ENCODE assay signal across 10 cellular contexts in genomic region chr11:555500-556174, GRCh38. TPM values are rescaled to one million over a fixed set of nuclear protein-coding genes. Genes with fewer than 3 reads are reported as not detected.
DNase-seq lines count a peak whose midpoint lies in the region; ATAC-seq and TF ChIP-seq lines count a peak whose summit lies in the region.
"Had no signal": no experiment of that assay in that cellular context is flagged by ENCODE, and none has a peak within 500 bp of the region (broad histone marks: within the 10 kb centered on the region; RNA-seq: fewer than 3 reads in every experiment).

No MANE protein-coding gene starts in this region.

- H3K9ac ChIP-seq in OCI-LY1 (ENCODE audit: low read length) (no peak overlapping the region), trophoblast cell (ENCODE audit: low read length) (no peak overlapping the region)

- H3K36me3 Mint-ChIP-seq in chondrocyte (ENCODE audit: low read depth) = peaks cover 3% of the 10 kb centered on the region

- ATAC-seq in GM18870 (IDR thresholded peaks at IDR 0.05; ENCODE audit: unreplicated experiment) = no peak

- H3K14ac ChIP-seq in trophoblast cell (ENCODE audit: low read length) = peak overlapping the region; percentile 60

- H3K9me3 ChIP-seq in OCI-LY1 (ENCODE audit: low read length) (no peaks in the 10 kb centered on the region), trophoblast cell (ENCODE audit: insufficient read depth, low read depth, low read length) (peaks cover 2% of the 10 kb centered on the region)

- no peak overlapping the region for H4K12ac ChIP-seq in trophoblast cell (ENCODE audit: low read depth, low read length)

- H2BK5ac ChIP-seq in trophoblast cell (ENCODE audit: low read depth, low read length, poor library complexity) = no peak overlapping the region

- H3K27ac ChIP-seq in OCI-LY1 (ENCODE audit: low read depth, low read length, poor library complexity, severe bottlenecking) = no peak overlapping the region
- no peak overlapping the region for H3K27ac ChIP-seq in trophoblast cell (ENCODE audit: low read depth, low read length)

- H3K4me3 ChIP-seq in H7 (ENCODE audit: insufficient read depth, low read depth, low read length) (peak overlapping the region; percentile 72), OCI-LY1 (ENCODE audit: low read depth, low read length, poor library complexity, severe bottlenecking) (peak overlapping the region; percentile 47), epithelial cell of proximal tubule (ENCODE audit: low read depth, low read length) (peak overlapping the region; percentile 68), trophoblast cell (ENCODE audit: low read depth, low read length) (peak overlapping the region; percentile 53)

- H3K4me3 Mint-ChIP-seq in chondrocyte (ENCODE audit: unreplicated experiment) = no peak overlapping the region

- peaks cover 5% of the 10 kb centered on the region for H3K4me1 Mint-ChIP-seq in chondrocyte (ENCODE audit: low read depth)

- H4K8ac ChIP-seq in trophoblast cell (ENCODE audit: low read depth, low read length) = no peak overlapping the region

- DNase-seq in H7 (peak; percentile 85), epithelial cell of proximal tubule (ENCODE audit: low read depth) (no peak), trophoblast cell (no peak), NCI-H1930 (lab: John Stamatoyannopoulos, UW) (no peak), SHP77 (lab: John Stamatoyannopoulos, UW) (no peak), chondrocyte (ENCODE audit: low spot score) (no peak)

- H3K4ac ChIP-seq in trophoblast cell (ENCODE audit: low read depth, low read length) = no peak overlapping the region

- no peaks in the 10 kb centered on the region for H4K20me1 ChIP-seq in OCI-LY1 (ENCODE audit: insufficient read depth, low read length)

- H3K9me2 ChIP-seq in OCI-LY1 (ENCODE audit: low read depth, low read length) = no peaks in the 10 kb centered on the region

- no peak overlapping the region for H3K27ac Mint-ChIP-seq in chondrocyte (ENCODE audit: unreplicated experiment)
- H3K27ac Mint-ChIP-seq: activated T-helper 2 cell treated with anti-CD3 and anti-CD28 coated beads, Interferon-gamma antibody, Interleukin-2, Interleukin-4, amounts not matched to agents 10 μg/mL and 5 μg/mL and 100 μg/mL, durations not matched to agents 14 hours and 24 hours and 36 hours had no signal

- H4K91ac ChIP-seq in trophoblast cell (ENCODE audit: low read depth, low read length) = peak overlapping the region; percentile 37

- H3K36me3 ChIP-seq in H7 (replicated peaks; ENCODE audit: control insufficient read depth, insufficient read depth, low read length) (no peaks in the 10 kb centered on the region), OCI-LY1 (ENCODE audit: insufficient read depth, low read length) (no peaks in the 10 kb centered on the region), trophoblast cell (ENCODE audit: control insufficient read depth in 1 of 2, insufficient read depth in 2 of 2, low read length in 2 of 2) (no peaks in the 10 kb centered on the region)

- TF ChIP-seq CTCF in OCI-LY1 (IDR thresholded peaks at IDR 0.05; ENCODE audit: low read length) = no peak
- no peak for TF ChIP-seq CTCF in epithelial cell of proximal tubule (conservative IDR thresholded peaks at IDR 0.05; ENCODE audit: low read depth, low read length)
- no peak for TF ChIP-seq CTCF in chondrocyte (IDR thresholded peaks at IDR 0.05)

- H3K27me3 ChIP-seq in H7 (ENCODE audit: control insufficient read depth, insufficient read depth, low read length) = peaks cover 35% of the 10 kb centered on the region
- peaks cover 7% of the 10 kb centered on the region for H3K27me3 ChIP-seq in OCI-LY1 (ENCODE audit: insufficient read depth, low read length)
- H3K27me3 ChIP-seq in trophoblast cell (ENCODE audit: insufficient read depth, low read length) = peaks cover 17% of the 10 kb centered on the region

- WGBS in trophoblast cell (ENCODE audit: extremely low coverage, insufficient coverage, insufficient read length) = no CpG with 5 or more reads among the region's 88 CpGs

- peak overlapping the region; percentile 24 for H3K18ac ChIP-seq in trophoblast cell (ENCODE audit: low read length)

- H2AFZ ChIP-seq in OCI-LY1 (ENCODE audit: low read length) (no peak overlapping the region), trophoblast cell (ENCODE audit: insufficient read depth, low read length, poor library complexity) (peak overlapping the region; percentile 33)

- peaks cover 26% of the 10 kb centered on the region for H3K4me1 ChIP-seq in OCI-LY1 (ENCODE audit: insufficient read depth, low read length, severe bottlenecking)
- peaks cover 20 to 25% of the 10 kb centered on the region in 2 experiments for H3K4me1 ChIP-seq in trophoblast cell (ENCODE audit: control insufficient read depth in 1 of 2, insufficient read depth in 2 of 2, low read length in 2 of 2)

- H2BK12ac ChIP-seq in trophoblast cell (ENCODE audit: low read length) = no peak overlapping the region

- no peak overlapping the region for H2AK5ac ChIP-seq in trophoblast cell (ENCODE audit: low read length)

- no peak overlapping the region for H2BK120ac ChIP-seq in trophoblast cell (ENCODE audit: insufficient read depth, low read length, poor library complexity)

- H3K79me2 ChIP-seq in OCI-LY1 (ENCODE audit: insufficient read depth, low read length) (no peaks in the 10 kb centered on the region), trophoblast cell (ENCODE audit: control insufficient read depth, insufficient read depth, low read length, poor library complexity) (peaks cover 5% of the 10 kb centered on the region)

- peaks cover 11% of the 10 kb centered on the region for H3K79me1 ChIP-seq in trophoblast cell (ENCODE audit: low read length)

- H3K9me3 Mint-ChIP-seq in chondrocyte (ENCODE audit: low read depth) = no peaks in the 10 kb centered on the region
- H3K9me3 Mint-ChIP-seq: activated T-helper 2 cell treated with anti-CD3 and anti-CD28 coated beads, Interferon-gamma antibody, Interleukin-2, Interleukin-4, amounts not matched to agents 10 μg/mL and 5 μg/mL and 100 μg/mL, durations not matched to agents 14 hours and 24 hours and 36 hours had no signal

- no peaks in the 10 kb centered on the region for H3F3A ChIP-seq in OCI-LY1 (ENCODE audit: insufficient read depth, low read length)

- H3K4me2 ChIP-seq in OCI-LY1 (ENCODE audit: low read length) = peak overlapping the region; percentile 64
- H3K4me2 ChIP-seq in trophoblast cell (ENCODE audit: low read length) = peak overlapping the region; percentile 67

- peaks cover 8% of the 10 kb centered on the region for H3K27me3 Mint-ChIP-seq in chondrocyte (ENCODE audit: low read depth)

- no peak overlapping the region for H3K23ac ChIP-seq in trophoblast cell (ENCODE audit: low read length)

RNA-seq across cellular contexts. Expression of gene LMNTD2, which starts 4.9 kb away (rescaled TPM):
- 2.7 and 4.0 TPM in 2 replicates for total RNA-seq in H7 (2014; rRNA removed; shearing (Covaris generic))
- total RNA-seq in epithelial cell of proximal tubule (1.5 and 2.2 TPM in 2 replicates), chondrocyte (3.8 to 6.1 TPM (median 5.5 TPM) in 3 replicates)
- polyA plus RNA-seq in trophoblast cell (2013) = 2.2 and 2.6 TPM in 2 replicates

RNA-seq across cellular contexts. Expression of gene RASSF7, which starts 5.1 kb away (rescaled TPM):
- 28.2 and 37.0 TPM in 2 replicates for total RNA-seq in H7 (2014; rRNA removed; shearing (Covaris generic))
- total RNA-seq in epithelial cell of proximal tubule (106 and 154 TPM in 2 replicates), chondrocyte (20.0 to 31.3 TPM (median 28.7 TPM) in 3 replicates)
- polyA plus RNA-seq in trophoblast cell (2013) = 41.3 and 45.5 TPM in 2 replicates

RNA-seq across cellular contexts. Expression of gene LRRC56, which starts 18.3 kb away (rescaled TPM):
- 1.3 and 1.5 TPM in 2 replicates for total RNA-seq in H7 (2014; rRNA removed; shearing (Covaris generic))
- total RNA-seq in epithelial cell of proximal tubule (0.87 and 1.6 TPM in 2 replicates), chondrocyte (2.6 to 2.9 TPM (median 2.7 TPM) in 3 replicates)
- 0.22 and 0.40 TPM in 2 replicates for polyA plus RNA-seq in trophoblast cell (2013)
- total RNA-seq: HT1080 had no signal

RNA-seq across cellular contexts. Expression of gene HRAS, which starts 20.3 kb away (rescaled TPM):
- 27.1 and 57.9 TPM in 2 replicates for total RNA-seq in H7 (2014; rRNA removed; shearing (Covaris generic))
- total RNA-seq in epithelial cell of proximal tubule (63.2 and 128 TPM in 2 replicates), chondrocyte (65.1 to 77.7 TPM (median 68.0 TPM) in 3 replicates)
- 39.2 and 40.8 TPM in 2 replicates for polyA plus RNA-seq in trophoblast cell (2013)

RNA-seq across cellular contexts. Expression of gene PHRF1, which starts 20.6 kb away (rescaled TPM):
- total RNA-seq in H7 (2014; rRNA removed; shearing (Covaris generic)) = 37.5 and 42.1 TPM in 2 replicates
- total RNA-seq in epithelial cell of proximal tubule (24.2 and 33.5 TPM in 2 replicates), chondrocyte (24.6 to 34.1 TPM (median 25.9 TPM) in 3 replicates)
- 23.6 and 23.8 TPM in 2 replicates for polyA plus RNA-seq in trophoblast cell (2013)
